ENCODE assay signal across 22 cellular contexts in genomic region chr4:123937612-123938011, GRCh38.
"Had no signal": no experiment of that assay in that cellular context is flagged by ENCODE, and none has a peak within 500 bp of the region (broad histone marks: within the 10 kb centered on the region; RNA-seq: fewer than 3 reads in every experiment).

No MANE protein-coding gene starts in this region.

- H3K9me3 ChIP-seq: neutrophil, ovary, prostate gland, upper lobe of right lung had no signal

- H3K36me3 ChIP-seq: neutrophil, ovary, prostate gland, upper lobe of right lung had no signal

- H3K27ac ChIP-seq: foreskin keratinocyte, neutrophil, ovary, prostate gland, upper lobe of right lung had no signal

- H3K27me3 ChIP-seq: foreskin keratinocyte, neutrophil, ovary, upper lobe of right lung had no signal

- H3K4me3 Mint-ChIP-seq: activated B cell treated with CpG ODN at 0.5 μM for 24 hours; activated CD4-positive, alpha-beta T cell treated with anti-CD3 and anti-CD28 coated beads for 36 hours; activated naive CD4-positive, alpha-beta T cell treated with anti-CD3 and anti-CD28 coated beads for 36 hours; activated naive CD8-positive, alpha-beta T cell treated with anti-CD3 and anti-CD28 coated beads, Interleukin-2, amount 10 ng/mL, durations not matched to agents 7 days and 5 days; activated T-cell treated with anti-CD3 and anti-CD28 coated beads, Interleukin-2, amount 50 U/mL, for 72 hours; immature natural killer cell; memory B cell; T-helper 1 cell treated with Interleukin-12 subunit alpha and Interleukin-12 subunit beta and Interleukin-4 antibody, amounts not matched to agents 30 μg/mL and 1 μg/mL, for 36 hours had no signal

- FAIRE-seq: bronchial epithelial cell had no signal

- H3K4me1 Mint-ChIP-seq: activated B cell treated with CpG ODN at 0.5 μM for 24 hours; activated CD4-positive, alpha-beta T cell treated with anti-CD3 and anti-CD28 coated beads for 36 hours; activated naive CD8-positive, alpha-beta T cell treated with anti-CD3 and anti-CD28 coated beads, Interleukin-2, amount 10 ng/mL, durations not matched to agents 7 days and 5 days; immature natural killer cell; memory B cell had no signal

- H3K27ac Mint-ChIP-seq: activated B cell treated with CpG ODN at 0.5 μM for 24 hours; activated CD4-positive, alpha-beta T cell treated with anti-CD3 and anti-CD28 coated beads for 36 hours; activated naive CD4-positive, alpha-beta T cell treated with anti-CD3 and anti-CD28 coated beads for 36 hours; activated naive CD8-positive, alpha-beta T cell treated with anti-CD3 and anti-CD28 coated beads, Interleukin-2, amount 10 ng/mL, durations not matched to agents 7 days and 5 days; activated T-cell treated with anti-CD3 and anti-CD28 coated beads, Interleukin-2, amount 50 U/mL, for 72 hours; immature natural killer cell; memory B cell; T-helper 1 cell treated with Interleukin-12 subunit alpha and Interleukin-12 subunit beta and Interleukin-4 antibody, amounts not matched to agents 30 μg/mL and 1 μg/mL, for 36 hours had no signal

- H3K4me3 ChIP-seq: ovary, prostate gland, upper lobe of right lung had no signal

- H3K36me3 Mint-ChIP-seq: activated naive CD8-positive, alpha-beta T cell treated with anti-CD3 and anti-CD28 coated beads, Interleukin-2, amount 10 ng/mL, durations not matched to agents 7 days and 5 days; immature natural killer cell; memory B cell had no signal

- H3K9me3 Mint-ChIP-seq: activated B cell treated with CpG ODN at 0.5 μM for 24 hours; activated naive CD4-positive, alpha-beta T cell treated with anti-CD3 and anti-CD28 coated beads for 36 hours; activated naive CD8-positive, alpha-beta T cell treated with anti-CD3 and anti-CD28 coated beads, Interleukin-2, amount 10 ng/mL, durations not matched to agents 7 days and 5 days; memory B cell; T-helper 1 cell treated with Interleukin-12 subunit alpha and Interleukin-12 subunit beta and Interleukin-4 antibody, amounts not matched to agents 30 μg/mL and 1 μg/mL, for 36 hours had no signal

- ATAC-seq: activated CD4-positive, alpha-beta T cell treated with anti-CD3 and anti-CD28 coated beads for 36 hours; activated T-cell treated with anti-CD3 and anti-CD28 coated beads, Interleukin-2, amount 50 U/mL, for 72 hours; foreskin keratinocyte; stimulated activated naive CD8-positive, alpha-beta T cell treated with anti-CD3 and anti-CD28 coated beads, Interleukin-15, Interleukin-2, amounts not matched to agents 100 U/mL and 50 U/mL, for 24 hours; upper lobe of right lung had no signal

- DNase-seq: activated B cell treated with CpG ODN at 0.5 μM for 24 hours; activated CD4-positive, alpha-beta T cell treated with anti-CD3 and anti-CD28 coated beads for 36 hours; activated CD4-positive, alpha-beta T cell treated with anti-CD3 and anti-CD28 coated beads, Interleukin-2, amount 50 U/mL, for 48 hours; activated effector memory CD4-positive, alpha-beta T cell treated with Interleukin-2 at 50 U/mL for 16 hours; activated naive CD4-positive, alpha-beta T cell treated with anti-CD3 and anti-CD28 coated beads for 36 hours; activated naive CD8-positive, alpha-beta T cell treated with anti-CD3 and anti-CD28 coated beads, Interleukin-2, amount 10 ng/mL, durations not matched to agents 7 days and 5 days; activated T-cell treated with anti-CD3 and anti-CD28 coated beads, Interleukin-2, amount 50 U/mL, for 72 hours; amniotic stem cell; cerebellar nuclear complex; foreskin keratinocyte; immature natural killer cell; ovary; stimulated activated CD4-positive, alpha-beta T cell treated with anti-CD3 and anti-CD28 coated beads, Interleukin-12 subunit alpha, Interleukin-12 subunit beta, amount 100 ng/mL, for 4 hours; stimulated activated CD4-positive, alpha-beta T cell treated with anti-CD3 and anti-CD28 coated beads, Interleukin-4, amount 100 ng/mL, for 4 hours; stimulated activated naive CD8-positive, alpha-beta T cell treated with anti-CD3 and anti-CD28 coated beads, Interleukin-15, Interleukin-2, amounts not matched to agents 100 U/mL and 50 U/mL, for 24 hours; T1000; upper lobe of right lung had no signal

- H3K4me1 ChIP-seq: prostate gland, upper lobe of right lung had no signal

- H3K27me3 Mint-ChIP-seq: activated B cell treated with CpG ODN at 0.5 μM for 24 hours; activated CD4-positive, alpha-beta T cell treated with anti-CD3 and anti-CD28 coated beads for 36 hours; memory B cell had no signal
